ENCODE assay signal across 9 cellular contexts in genomic region chr1:223704921-223705878, GRCh38. TPM values are rescaled to one million over a fixed set of nuclear protein-coding genes. Genes with fewer than 3 reads are reported as not detected.
A peak's percentile ranks its signal among the peaks of the same experiment; 100 is the strongest.
DNase-seq lines count a peak whose midpoint lies in the region; ATAC-seq, FAIRE-seq and TF ChIP-seq lines count a peak whose summit lies in the region.
"Had no signal": no experiment of that assay in that cellular context is flagged by ENCODE, and none has a peak within 500 bp of the region (broad histone marks: within the 10 kb centered on the region; RNA-seq: fewer than 3 reads in every experiment).

No MANE protein-coding gene starts in this region.

- POLR2A ChIA-PET in activated naive CD8-positive, alpha-beta T cell treated with anti-CD3 and anti-CD28 coated beads, Interleukin-2, amount 10 ng/mL, durations not matched to agents 7 days and 5 days (lab: Charles Lee): no interaction called here

- H3K27me3 Mint-ChIP-seq in activated naive CD8-positive, alpha-beta T cell treated with anti-CD3 and anti-CD28 coated beads, Interleukin-2, amount 10 ng/mL, durations not matched to agents 7 days and 5 days: peaks cover 9% of the 10 kb centered on the region
- H3K27me3 Mint-ChIP-seq in activated naive CD8-positive, alpha-beta T cell treated with anti-CD3 and anti-CD28 coated beads for 36 hours: peaks cover 5% of the 10 kb centered on the region
- H3K27me3 Mint-ChIP-seq in brain: no peaks in the 10 kb centered on the region

- peak; percentile 35 for ATAC-seq in activated naive CD8-positive, alpha-beta T cell treated with anti-CD3 and anti-CD28 coated beads, Interleukin-2, amount 10 ng/mL, durations not matched to agents 7 days and 5 days (ENCODE audit: low read depth)
- ATAC-seq in HG03097 (IDR thresholded peaks at IDR 0.05; ENCODE audit: low FRiP score, unreplicated experiment): no peak

- H3K4me3 Mint-ChIP-seq in activated naive CD8-positive, alpha-beta T cell treated with anti-CD3 and anti-CD28 coated beads, Interleukin-2, amount 10 ng/mL, durations not matched to agents 7 days and 5 days: no peak overlapping the region
- H3K4me3 Mint-ChIP-seq in activated naive CD8-positive, alpha-beta T cell treated with anti-CD3 and anti-CD28 coated beads for 36 hours: no peak overlapping the region
- H3K4me3 Mint-ChIP-seq in brain: peak overlapping the region in 3 of 5 experiments; percentile 9 to 70 (median 39)

- no peaks in the 10 kb centered on the region for H3K9me3 Mint-ChIP-seq in activated naive CD8-positive, alpha-beta T cell treated with anti-CD3 and anti-CD28 coated beads, Interleukin-2, amount 10 ng/mL, durations not matched to agents 7 days and 5 days
- H3K9me3 Mint-ChIP-seq in activated naive CD8-positive, alpha-beta T cell treated with anti-CD3 and anti-CD28 coated beads for 36 hours: no peaks in the 10 kb centered on the region
- no peaks in the 10 kb centered on the region for H3K9me3 Mint-ChIP-seq in brain

- H3K36me3 Mint-ChIP-seq in activated naive CD8-positive, alpha-beta T cell treated with anti-CD3 and anti-CD28 coated beads, Interleukin-2, amount 10 ng/mL, durations not matched to agents 7 days and 5 days: no peaks in the 10 kb centered on the region
- H3K36me3 Mint-ChIP-seq in activated naive CD8-positive, alpha-beta T cell treated with anti-CD3 and anti-CD28 coated beads for 36 hours: no peaks in the 10 kb centered on the region
- H3K36me3 Mint-ChIP-seq in brain: no peaks in the 10 kb centered on the region

- DNase-seq in activated naive CD8-positive, alpha-beta T cell treated with anti-CD3 and anti-CD28 coated beads, Interleukin-2, amount 10 ng/mL, durations not matched to agents 7 days and 5 days: no peak
- no peak for DNase-seq in activated naive CD8-positive, alpha-beta T cell treated with anti-CD3 and anti-CD28 coated beads for 36 hours
- DNase-seq in lung microvascular endothelial cell (ENCODE audit: low read depth in 2 of 2) (peak; percentile 60 to 66), urothelium cell line (ENCODE audit: low spot score) (no peak), hypothalamus (lab: John Stamatoyannopoulos, UW) (no peak), globus pallidus (ENCODE audit: low spot score) (no peak)

- no peak for FAIRE-seq in urothelium cell line (lab: Jason Lieb, UNC)

- no peak for TF ChIP-seq CTCF in brain (conservative IDR thresholded peaks at IDR 0.05)

- H3K4me1 Mint-ChIP-seq in activated naive CD8-positive, alpha-beta T cell treated with anti-CD3 and anti-CD28 coated beads, Interleukin-2, amount 10 ng/mL, durations not matched to agents 7 days and 5 days: peaks cover 10% of the 10 kb centered on the region
- H3K4me1 Mint-ChIP-seq in activated naive CD8-positive, alpha-beta T cell treated with anti-CD3 and anti-CD28 coated beads for 36 hours: peaks cover 23% of the 10 kb centered on the region
- H3K4me1 Mint-ChIP-seq in brain: peaks cover 79% of the 10 kb centered on the region

- H3K27ac Mint-ChIP-seq in activated naive CD8-positive, alpha-beta T cell treated with anti-CD3 and anti-CD28 coated beads, Interleukin-2, amount 10 ng/mL, durations not matched to agents 7 days and 5 days: no peak overlapping the region
- H3K27ac Mint-ChIP-seq in activated naive CD8-positive, alpha-beta T cell treated with anti-CD3 and anti-CD28 coated beads for 36 hours: no peak overlapping the region
- peak overlapping the region; percentile 21 to 96 (median 86) for H3K27ac Mint-ChIP-seq in brain

RNA-seq across cellular contexts. Expression of gene CAPN2, which starts 7.1 kb away (rescaled TPM):
- total RNA-seq in activated naive CD8-positive, alpha-beta T cell treated with anti-CD3 and anti-CD28 coated beads, Interleukin-2, amount 10 ng/mL, durations not matched to agents 7 days and 5 days: 100 to 1,000 TPM; 169 to 177 TPM
- 10 to 100 TPM; 23.6 to 24.3 TPM for total RNA-seq in activated naive CD8-positive, alpha-beta T cell treated with anti-CD3 and anti-CD28 coated beads for 36 hours
- polyA plus RNA-seq in brain (ENCODE audit: insufficient read depth, low read depth, low replicate concordance): 69.0 TPM
- total RNA-seq in lung microvascular endothelial cell: 138 and 217 TPM in 2 replicates

RNA-seq across cellular contexts. Expression of gene CAPN8, which starts 39.7 kb away (rescaled TPM):
- under 1 TPM in 1 of 2 experiments, not detected in 1; 0.28 TPM for total RNA-seq in activated naive CD8-positive, alpha-beta T cell treated with anti-CD3 and anti-CD28 coated beads, Interleukin-2, amount 10 ng/mL, durations not matched to agents 7 days and 5 days
- not detected for total RNA-seq in activated naive CD8-positive, alpha-beta T cell treated with anti-CD3 and anti-CD28 coated beads for 36 hours
- polyA plus RNA-seq in brain (ENCODE audit: insufficient read depth, low read depth, low replicate concordance): 0.61 TPM
- not detected in 2 replicates for total RNA-seq in lung microvascular endothelial cell
- total RNA-seq: epithelial cell of proximal tubule had no signal

Comparison
In these comparisons a context has a peak if more than half of its experiments do, and no peak if none do; other contexts are left out.
1. DNase-seq: peak in lung microvascular endothelial cell (2 of 2); none in activated naive CD8-positive, alpha-beta T cell treated with anti-CD3 and anti-CD28 coated beads, Interleukin-2, amount 10 ng/mL, durations not matched to agents 7 days and 5 days (single experiment), activated naive CD8-positive, alpha-beta T cell treated with anti-CD3 and anti-CD28 coated beads for 36 hours (single experiment), urothelium cell line (single experiment), hypothalamus (0 of 51) and globus pallidus (single experiment).
2. H3K27ac Mint-ChIP-seq: peak in brain (5 of 5); none in activated naive CD8-positive, alpha-beta T cell treated with anti-CD3 and anti-CD28 coated beads, Interleukin-2, amount 10 ng/mL, durations not matched to agents 7 days and 5 days (single experiment) and activated naive CD8-positive, alpha-beta T cell treated with anti-CD3 and anti-CD28 coated beads for 36 hours (single experiment).
3. H3K4me3 Mint-ChIP-seq: peak in brain (3 of 5); none in activated naive CD8-positive, alpha-beta T cell treated with anti-CD3 and anti-CD28 coated beads, Interleukin-2, amount 10 ng/mL, durations not matched to agents 7 days and 5 days (single experiment) and activated naive CD8-positive, alpha-beta T cell treated with anti-CD3 and anti-CD28 coated beads for 36 hours (single experiment).